Comparison of ENCODE assay signal across 1 cellular context in the genomic region with DNA sequence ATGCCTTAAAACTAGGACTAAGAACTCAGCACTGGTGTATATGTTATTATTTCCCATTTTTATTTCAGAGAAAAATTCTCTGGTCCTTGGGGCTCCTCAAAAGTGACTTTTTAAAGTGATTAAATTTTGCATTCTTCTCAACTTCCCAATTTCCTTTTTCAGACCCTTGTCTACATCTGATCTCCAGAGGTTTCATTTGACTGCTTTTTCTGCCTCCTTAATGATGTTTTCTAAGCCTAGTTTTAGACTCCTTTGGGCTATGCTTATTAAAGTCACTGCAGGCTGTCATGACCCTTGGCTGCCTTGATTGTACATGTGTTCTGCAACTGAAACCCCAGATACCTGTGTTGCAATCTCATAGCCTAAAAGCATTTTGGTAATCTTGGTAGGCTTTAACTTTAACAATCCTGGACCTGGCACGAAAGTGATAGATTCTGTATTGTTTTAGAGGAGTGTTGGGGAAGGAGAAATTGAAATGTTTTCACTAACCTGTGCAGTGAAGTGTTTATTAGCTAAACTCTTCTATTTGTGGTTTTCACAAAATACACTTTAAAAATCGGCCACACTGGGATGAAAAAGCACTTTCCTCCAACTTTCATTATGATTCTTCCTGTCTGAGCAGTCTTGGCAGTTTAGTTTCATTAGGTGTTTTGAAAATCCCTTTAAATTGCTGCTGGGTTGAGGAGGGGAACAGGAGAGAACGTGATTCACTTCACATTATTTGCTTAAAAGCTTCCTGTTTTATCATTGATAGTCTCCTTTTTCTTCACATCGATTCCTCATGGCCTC.
TF ChIP-seq lines count a peak whose summit lies in the region.

No MANE protein-coding gene starts in this region.

TF ChIP-seq in GM12878, 131 proteins besides CTCF, POLR2A, EP300 and RAD21:
- TF ChIP-seq YBX1 (IDR thresholded peaks at IDR 0.05) (no peak), BRCA1 (IDR thresholded peaks at IDR 0.05; ENCODE audit: low read depth, low read length) (no peak), MTA3 (IDR thresholded peaks at IDR 0.05; ENCODE audit: borderline replicate concordance, low read length) (no peak), CBFB (IDR thresholded peaks at IDR 0.05; ENCODE audit: low read depth) (0 out of 2 replicates have a peak, but pooled peaks have one; percentile 14), JUND (IDR thresholded peaks at IDR 0.05; ENCODE audit: low read depth, low read length) (no peak), DPF2 (IDR thresholded peaks at IDR 0.05) (0 out of 2 replicates have a peak, but pooled peaks have one; percentile 40), SREBF2 (IDR thresholded peaks at IDR 0.05; ENCODE audit: low read length) (no peak), BHLHE40 (IDR thresholded peaks at IDR 0.05; ENCODE audit: borderline replicate concordance in 1 of 2, low read depth in 2 of 2, low read length in 1 of 2) (peak; percentile 54 to 72; a peak in 2 of 4 replicates), RUNX3 (IDR thresholded peaks at IDR 0.05; ENCODE audit: low read length) (peak; percentile 90), NRF1 (conservative IDR thresholded peaks at IDR 0.05; ENCODE audit: low read depth, low read length) (no peak), MTA2 (IDR thresholded peaks at IDR 0.05; ENCODE audit: low read depth) (peak; percentile 39; the same call in 1 of the 2 replicates), FOXM1 (IDR thresholded peaks at IDR 0.05; ENCODE audit: low read depth, low read length) (0 out of 2 replicates have a peak, but pooled peaks have one; percentile 27), IKZF1 (conservative IDR thresholded peaks at IDR 0.05) (peak; percentile 45), NFIC (IDR thresholded peaks at IDR 0.05; ENCODE audit: low read depth, low read length) (0 out of 2 replicates have a peak, but pooled peaks have one; percentile 63), CREM (IDR thresholded peaks at IDR 0.05; ENCODE audit: low read depth) (no peak), SPI1 (IDR thresholded peaks at IDR 0.05; ENCODE audit: borderline replicate concordance, insufficient read depth, low read depth, low read length) (no peak), SRF (IDR thresholded peaks at IDR 0.05; ENCODE audit: low read depth in 2 of 2, low read length in 2 of 2) (no peak), EZH2 (IDR thresholded peaks at IDR 0.05; ENCODE audit: borderline replicate concordance, control insufficient read depth, low read depth, low read length) (no peak), TBL1XR1 (IDR thresholded peaks at IDR 0.05; ENCODE audit: low read depth, low read length) (0 out of 2 replicates have a peak, but pooled peaks have one; percentile 32), IKZF2 (IDR thresholded peaks at IDR 0.05) (peak; percentile 56 to 70; a peak in 3 of 4 replicates), SMAD1 (IDR thresholded peaks at IDR 0.05; ENCODE audit: low read depth, partially characterized antibody) (no peak), JUNB (IDR thresholded peaks at IDR 0.05) (peak; percentile 77), ZNF384 (IDR thresholded peaks at IDR 0.05; ENCODE audit: borderline replicate concordance, low read depth, low read length) (no peak), PAX8 (IDR thresholded peaks at IDR 0.05) (no peak), NR2C1 (IDR thresholded peaks at IDR 0.05) (no peak), POLR2AphosphoS5 (IDR thresholded peaks at IDR 0.05; ENCODE audit: low read length) (no peak), POU2F2 (IDR thresholded peaks at IDR 0.05; ENCODE audit: borderline replicate concordance, low read depth, low read length) (no peak), IRF4 (IDR thresholded peaks at IDR 0.05; ENCODE audit: low read depth, low read length) (no peak), NBN (IDR thresholded peaks at IDR 0.05) (no peak), CEBPB (IDR thresholded peaks at IDR 0.05; ENCODE audit: borderline replicate concordance in 1 of 2, low read depth in 2 of 2, low read length in 2 of 2) (peak in 1 of 2 experiments; percentile 47; a peak in 2 of 4 replicates)
- TF ChIP-seq, protein P1, sequence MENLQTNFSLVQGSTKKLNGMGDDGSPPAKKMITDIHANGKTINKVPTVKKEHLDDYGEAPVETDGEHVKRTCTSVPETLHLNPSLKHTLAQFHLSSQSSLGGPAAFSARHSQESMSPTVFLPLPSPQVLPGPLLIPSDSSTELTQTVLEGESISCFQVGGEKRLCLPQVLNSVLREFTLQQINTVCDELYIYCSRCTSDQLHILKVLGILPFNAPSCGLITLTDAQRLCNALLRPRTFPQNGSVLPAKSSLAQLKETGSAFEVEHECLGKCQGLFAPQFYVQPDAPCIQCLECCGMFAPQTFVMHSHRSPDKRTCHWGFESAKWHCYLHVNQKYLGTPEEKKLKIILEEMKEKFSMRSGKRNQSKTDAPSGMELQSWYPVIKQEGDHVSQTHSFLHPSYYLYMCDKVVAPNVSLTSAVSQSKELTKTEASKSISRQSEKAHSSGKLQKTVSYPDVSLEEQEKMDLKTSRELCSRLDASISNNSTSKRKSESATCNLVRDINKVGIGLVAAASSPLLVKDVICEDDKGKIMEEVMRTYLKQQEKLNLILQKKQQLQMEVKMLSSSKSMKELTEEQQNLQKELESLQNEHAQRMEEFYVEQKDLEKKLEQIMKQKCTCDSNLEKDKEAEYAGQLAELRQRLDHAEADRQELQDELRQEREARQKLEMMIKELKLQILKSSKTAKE (IDR thresholded peaks at IDR 0.05; ENCODE audit: low read depth, poor library complexity, severe bottlenecking) = peak; percentile 81
- TF ChIP-seq, protein P2, sequence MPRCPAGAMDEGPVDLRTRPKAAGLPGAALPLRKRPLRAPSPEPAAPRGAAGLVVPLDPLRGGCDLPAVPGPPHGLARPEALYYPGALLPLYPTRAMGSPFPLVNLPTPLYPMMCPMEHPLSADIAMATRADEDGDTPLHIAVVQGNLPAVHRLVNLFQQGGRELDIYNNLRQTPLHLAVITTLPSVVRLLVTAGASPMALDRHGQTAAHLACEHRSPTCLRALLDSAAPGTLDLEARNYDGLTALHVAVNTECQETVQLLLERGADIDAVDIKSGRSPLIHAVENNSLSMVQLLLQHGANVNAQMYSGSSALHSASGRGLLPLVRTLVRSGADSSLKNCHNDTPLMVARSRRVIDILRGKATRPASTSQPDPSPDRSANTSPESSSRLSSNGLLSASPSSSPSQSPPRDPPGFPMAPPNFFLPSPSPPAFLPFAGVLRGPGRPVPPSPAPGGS (IDR thresholded peaks at IDR 0.05; ENCODE audit: borderline replicate concordance, insufficient read depth, low read depth, low read length, poor library complexity, severe bottlenecking) = no peak
- TF ChIP-seq, protein P3, sequence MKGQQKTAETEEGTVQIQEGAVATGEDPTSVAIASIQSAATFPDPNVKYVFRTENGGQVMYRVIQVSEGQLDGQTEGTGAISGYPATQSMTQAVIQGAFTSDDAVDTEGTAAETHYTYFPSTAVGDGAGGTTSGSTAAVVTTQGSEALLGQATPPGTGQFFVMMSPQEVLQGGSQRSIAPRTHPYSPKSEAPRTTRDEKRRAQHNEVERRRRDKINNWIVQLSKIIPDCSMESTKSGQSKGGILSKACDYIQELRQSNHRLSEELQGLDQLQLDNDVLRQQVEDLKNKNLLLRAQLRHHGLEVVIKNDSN (IDR thresholded peaks at IDR 0.05; ENCODE audit: borderline replicate concordance, extremely low read length, insufficient read depth, low read depth, low read length) = no peak
- TF ChIP-seq, protein P4, sequence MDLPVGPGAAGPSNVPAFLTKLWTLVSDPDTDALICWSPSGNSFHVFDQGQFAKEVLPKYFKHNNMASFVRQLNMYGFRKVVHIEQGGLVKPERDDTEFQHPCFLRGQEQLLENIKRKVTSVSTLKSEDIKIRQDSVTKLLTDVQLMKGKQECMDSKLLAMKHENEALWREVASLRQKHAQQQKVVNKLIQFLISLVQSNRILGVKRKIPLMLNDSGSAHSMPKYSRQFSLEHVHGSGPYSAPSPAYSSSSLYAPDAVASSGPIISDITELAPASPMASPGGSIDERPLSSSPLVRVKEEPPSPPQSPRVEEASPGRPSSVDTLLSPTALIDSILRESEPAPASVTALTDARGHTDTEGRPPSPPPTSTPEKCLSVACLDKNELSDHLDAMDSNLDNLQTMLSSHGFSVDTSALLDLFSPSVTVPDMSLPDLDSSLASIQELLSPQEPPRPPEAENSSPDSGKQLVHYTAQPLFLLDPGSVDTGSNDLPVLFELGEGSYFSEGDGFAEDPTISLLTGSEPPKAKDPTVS (IDR thresholded peaks at IDR 0.05; ENCODE audit: low read depth, low read length) = no peak
- TF ChIP-seq, protein P5, sequence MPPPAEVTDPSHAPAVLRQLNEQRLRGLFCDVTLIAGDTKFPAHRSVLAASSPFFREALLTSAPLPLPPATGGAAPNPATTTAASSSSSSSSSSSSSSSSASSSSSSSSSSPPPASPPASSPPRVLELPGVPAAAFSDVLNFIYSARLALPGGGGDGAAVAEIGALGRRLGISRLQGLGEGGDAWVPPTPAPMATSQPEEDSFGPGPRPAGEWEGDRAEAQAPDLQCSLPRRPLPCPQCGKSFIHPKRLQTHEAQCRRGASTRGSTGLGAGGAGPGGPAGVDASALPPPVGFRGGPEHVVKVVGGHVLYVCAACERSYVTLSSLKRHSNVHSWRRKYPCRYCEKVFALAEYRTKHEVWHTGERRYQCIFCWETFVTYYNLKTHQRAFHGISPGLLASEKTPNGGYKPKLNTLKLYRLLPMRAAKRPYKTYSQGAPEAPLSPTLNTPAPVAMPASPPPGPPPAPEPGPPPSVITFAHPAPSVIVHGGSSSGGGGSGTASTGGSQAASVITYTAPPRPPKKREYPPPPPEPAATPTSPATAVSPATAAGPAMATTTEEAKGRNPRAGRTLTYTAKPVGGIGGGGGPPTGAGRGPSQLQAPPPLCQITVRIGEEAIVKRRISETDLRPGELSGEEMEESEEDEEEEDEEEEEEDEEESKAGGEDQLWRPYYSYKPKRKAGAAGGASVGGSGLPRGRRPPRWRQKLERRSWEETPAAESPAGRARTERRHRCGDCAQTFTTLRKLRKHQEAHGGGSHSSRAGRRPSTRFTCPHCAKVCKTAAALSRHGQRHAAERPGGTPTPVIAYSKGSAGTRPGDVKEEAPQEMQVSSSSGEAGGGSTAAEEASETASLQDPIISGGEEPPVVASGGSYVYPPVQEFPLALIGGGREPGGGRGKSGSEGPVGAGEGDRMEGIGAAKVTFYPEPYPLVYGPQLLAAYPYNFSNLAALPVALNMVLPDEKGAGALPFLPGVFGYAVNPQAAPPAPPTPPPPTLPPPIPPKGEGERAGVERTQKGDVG (CRISPR knock-in tag; IDR thresholded peaks at IDR 0.05) = no peak
